In genomic region chr12:219891-220352, GRCh38 we compare ENCODE assay signal across 8 cellular contexts. TPM values are rescaled to one million over a fixed set of nuclear protein-coding genes. Genes with fewer than 3 reads are reported as not detected.
A peak's percentile ranks its signal among the peaks of the same experiment; 100 is the strongest.
DNase-seq lines count a peak whose midpoint lies in the region; ATAC-seq, FAIRE-seq and TF ChIP-seq lines count a peak whose summit lies in the region.

No MANE protein-coding gene starts in this region.

- H3K27me3 Mint-ChIP-seq in HFFc6 (ENCODE audit: insufficient read depth), result peaks cover 53% of the 10 kb centered on the region
- H3K27me3 Mint-ChIP-seq in activated CD4-positive, alpha-beta T cell treated with anti-CD3 and anti-CD28 coated beads, Interleukin-2, amount 10 ng/mL, durations not matched to agents 24 days and 14 days, result peaks cover 2% of the 10 kb centered on the region

- POLR2A ChIA-PET in endothelial cell of umbilical vein (lab: Charles Lee), result no interaction called here

- H3K36me3 ChIP-seq in endothelial cell of umbilical vein (ENCODE audit: control insufficient read depth in 2 of 2, extremely low read depth in 1 of 2, insufficient read depth in 2 of 2, low read length in 2 of 2) (no peaks in the 10 kb centered on the region), mucosa of descending colon (ENCODE audit: low read depth) (no peaks in the 10 kb centered on the region)

- no peak overlapping the region for H2AFZ ChIP-seq in endothelial cell of umbilical vein (ENCODE audit: low read depth, low read length)

- TF ChIP-seq POLR2A in endothelial cell of umbilical vein (IDR thresholded peaks at IDR 0.05; ENCODE audit: low read depth, low read length), result no peak

- no peaks in the 10 kb centered on the region for H3K36me3 Mint-ChIP-seq in HFFc6 (ENCODE audit: low read depth)
- no peaks in the 10 kb centered on the region for H3K36me3 Mint-ChIP-seq in activated CD4-positive, alpha-beta T cell treated with anti-CD3 and anti-CD28 coated beads, Interleukin-2, amount 10 ng/mL, durations not matched to agents 24 days and 14 days (ENCODE audit: low read depth)

- H3K9me3 ChIP-seq in endothelial cell of umbilical vein (replicated peaks; ENCODE audit: control insufficient read depth, insufficient read depth, low read length), result no peaks in the 10 kb centered on the region
- H3K9me3 ChIP-seq in mucosa of descending colon, result no peaks in the 10 kb centered on the region

- H3K27me3 ChIP-seq in endothelial cell of umbilical vein (ENCODE audit: control insufficient read depth in 2 of 2, insufficient read depth in 2 of 2, low read length in 2 of 2), result no peaks in the 10 kb centered on the region

- H3K4me1 ChIP-seq in endothelial cell of umbilical vein (ENCODE audit: control insufficient read depth, extremely low read depth, insufficient read depth, low read length) (no peaks in the 10 kb centered on the region), mucosa of descending colon (ENCODE audit: low read depth) (no peaks in the 10 kb centered on the region)

- BruUV-seq in endothelial cell of umbilical vein (replicated peaks; lab: Mats Ljungman, UMichigan), result no TSS peak

- no peak overlapping the region for H3K9ac ChIP-seq in endothelial cell of umbilical vein (replicated peaks; ENCODE audit: extremely low read depth, insufficient read depth, low read length)

- dilution Hi-C loops in endothelial cell of umbilical vein (cut with MboI; ENCODE audit: extremely low pct_ligation_motif_present, low sequenced_read_pairs), result no loop called here

- no peaks in the 10 kb centered on the region for H3K79me2 ChIP-seq in endothelial cell of umbilical vein (ENCODE audit: control insufficient read depth, insufficient read depth, low read length)

- FAIRE-seq in endothelial cell of umbilical vein (lab: Jason Lieb, UNC), result no peak

- no peak overlapping the region for H3K4me2 ChIP-seq in endothelial cell of umbilical vein (ENCODE audit: insufficient read depth, low read length)

- no peak overlapping the region for H3K27ac ChIP-seq in endothelial cell of umbilical vein (ENCODE audit: insufficient read depth, low read depth, low read length)

- no peak overlapping the region for H3K27ac Mint-ChIP-seq in HFFc6
- H3K27ac Mint-ChIP-seq in activated CD4-positive, alpha-beta T cell treated with anti-CD3 and anti-CD28 coated beads, Interleukin-2, amount 10 ng/mL, durations not matched to agents 24 days and 14 days, result no peak overlapping the region

- no peaks in the 10 kb centered on the region for H3K4me1 Mint-ChIP-seq in HFFc6 (ENCODE audit: low read depth)
- no peaks in the 10 kb centered on the region for H3K4me1 Mint-ChIP-seq in activated CD4-positive, alpha-beta T cell treated with anti-CD3 and anti-CD28 coated beads, Interleukin-2, amount 10 ng/mL, durations not matched to agents 24 days and 14 days

- no peak overlapping the region for H3K4me3 Mint-ChIP-seq in HFFc6
- no peak overlapping the region for H3K4me3 Mint-ChIP-seq in activated CD4-positive, alpha-beta T cell treated with anti-CD3 and anti-CD28 coated beads, Interleukin-2, amount 10 ng/mL, durations not matched to agents 24 days and 14 days

- peak; percentile 97 for ATAC-seq in mucosa of descending colon

- H4K20me1 ChIP-seq in endothelial cell of umbilical vein (replicated peaks; ENCODE audit: control insufficient read depth, extremely low read depth, insufficient read depth, low read length), result no peaks in the 10 kb centered on the region

- peak; percentile 92 for TF ChIP-seq CTCF in HFFc6 (IDR thresholded peaks at IDR 0.05)
- peak; percentile 50 to 63 for TF ChIP-seq CTCF in endothelial cell of umbilical vein (IDR thresholded peaks at IDR 0.05; ENCODE audit: extremely low read depth in 1 of 2, insufficient read depth in 1 of 2, low read depth in 1 of 2, low read length in 2 of 2)
- peak; percentile 62 for TF ChIP-seq CTCF in mucosa of descending colon (IDR thresholded peaks at IDR 0.05)

- H3K9me1 ChIP-seq in endothelial cell of umbilical vein (replicated peaks; ENCODE audit: control insufficient read depth, extremely low read depth, insufficient read depth, low read length), result no peaks in the 10 kb centered on the region

- CTCF ChIA-PET in endothelial cell of umbilical vein (lab: Charles Lee), result interaction anchor here (1.0 to 2.1 kb wide), 2 partner anchors 8 to 14 kb away, joined by 3 to 5 read pairs; no protein-coding TSS in a partner anchor

- intact Hi-C loops in activated CD4-positive, alpha-beta T cell treated with anti-CD3 and anti-CD28 coated beads, Interleukin-2, amount 10 ng/mL, durations not matched to agents 24 days and 14 days (cut with micrococcal nuclease), result no loop called here
- intact Hi-C loops in endothelial cell of umbilical vein (cut with micrococcal nuclease) (no loop called here), mucosa of descending colon (cut with DNase I, micrococcal nuclease) (no loop called here)

- peak; percentile 89 for DNase-seq in Daoy (ENCODE audit: low read depth)
- DNase-seq in HFFc6, result peak; percentile 64
- peak; percentile 58 for DNase-seq in NCI-H345 (lab: John Stamatoyannopoulos, UW)
- peak; percentile 86 for DNase-seq in activated CD4-positive, alpha-beta T cell treated with anti-CD3 and anti-CD28 coated beads, Interleukin-2, amount 10 ng/mL, durations not matched to agents 24 days and 14 days
- DNase-seq in endothelial cell of umbilical vein (ENCODE audit: low read depth, low spot score), result peak; percentile 16
- peak; percentile 74 to 81 (median 81) for DNase-seq in mucosa of descending colon
- peak; percentile 79 for DNase-seq in superior temporal gyrus (ENCODE audit: extremely low spot score)
- no peak for DNase-seq in cerebellar nuclear complex (lab: John Stamatoyannopoulos, UW)

- H3K4me3 ChIP-seq in endothelial cell of umbilical vein (replicated peaks in 1 of 3; ENCODE audit: insufficient read depth in 1 of 3, low read depth in 1 of 3, low read length in 3 of 3) (no peak overlapping the region), mucosa of descending colon (no peak overlapping the region)

- no peaks in the 10 kb centered on the region for H3K9me3 Mint-ChIP-seq in HFFc6
- no peaks in the 10 kb centered on the region for H3K9me3 Mint-ChIP-seq in activated CD4-positive, alpha-beta T cell treated with anti-CD3 and anti-CD28 coated beads, Interleukin-2, amount 10 ng/mL, durations not matched to agents 24 days and 14 days

TF ChIP-seq in endothelial cell of umbilical vein, 7 proteins besides CTCF, POLR2A, EP300 and RAD21:
- TF ChIP-seq JUN (IDR thresholded peaks at IDR 0.05; ENCODE audit: borderline replicate concordance, insufficient read depth, insufficient read length, low read depth) (no peak), MAX (IDR thresholded peaks at IDR 0.05; ENCODE audit: insufficient read depth, insufficient read length) (no peak), FOS (IDR thresholded peaks at IDR 0.05; ENCODE audit: borderline replicate concordance, insufficient read depth, low read length) (no peak), MYC (IDR thresholded peaks at IDR 0.05; ENCODE audit: low read depth, low read length) (no peak), GATA2 (IDR thresholded peaks at IDR 0.05; ENCODE audit: insufficient read depth, insufficient read length, low read depth, low read length) (no peak), EZH2 (IDR thresholded peaks at IDR 0.05; ENCODE audit: borderline replicate concordance, low read depth, low read length, severe bottlenecking) (no peak), POLR2AphosphoS5 (IDR thresholded peaks at IDR 0.05; ENCODE audit: insufficient read depth, low read depth, low read length) (no peak)

RNA-seq across cellular contexts. Expression of gene SLC6A12, which starts 6.0 kb away (rescaled TPM):
- 0.57 and 3.4 TPM in 2 replicates for total RNA-seq in Daoy (2014; rRNA removed; shearing (Covaris generic))
- total RNA-seq in HFFc6 (2021; fragmentation: NEBNext Ultra II Directional; extraction: Animal tissue kit (Norgen Biotek cat#: 25700)), result not detected
- not detected in 2 replicates for total RNA-seq in activated CD4-positive, alpha-beta T cell treated with anti-CD3 and anti-CD28 coated beads, Interleukin-2, amount 10 ng/mL, durations not matched to agents 24 days and 14 days
- total RNA-seq in endothelial cell of umbilical vein (not detected in 2 replicates), mucosa of descending colon (1 to 10 TPM in 2 of 3 donors, not detected in 1; 1.3 to 5.1 TPM)
- not detected in 2 replicates for polyA plus RNA-seq in endothelial cell of umbilical vein
- not detected in 2 replicates for polyA plus RNA-seq in endothelial cell of umbilical vein (2011; cell fraction: cytosol; rRNA removed)
- polyA plus RNA-seq in endothelial cell of umbilical vein (2011; cell fraction: nucleus; rRNA removed), result 0.06 TPM in 1 of 2 replicates, not detected in the other
- polyA plus RNA-seq in endothelial cell of umbilical vein (2012), result not detected in 2 replicates
- not detected in 2 replicates for polyA minus RNA-seq in endothelial cell of umbilical vein
- polyA minus RNA-seq in endothelial cell of umbilical vein (2011; cell fraction: cytosol; rRNA and poly(A)+ RNA removed), result not detected
- not detected in 2 replicates for polyA minus RNA-seq in endothelial cell of umbilical vein (2011; cell fraction: nucleus; rRNA and poly(A)+ RNA removed)

RNA-seq across cellular contexts. Expression of gene SLC6A13, which starts 42.7 kb away (rescaled TPM):
- not detected in 2 replicates for total RNA-seq in Daoy (2014; rRNA removed; shearing (Covaris generic))
- not detected for total RNA-seq in HFFc6 (2021; fragmentation: NEBNext Ultra II Directional; extraction: Animal tissue kit (Norgen Biotek cat#: 25700))
- total RNA-seq in activated CD4-positive, alpha-beta T cell treated with anti-CD3 and anti-CD28 coated beads, Interleukin-2, amount 10 ng/mL, durations not matched to agents 24 days and 14 days, result not detected in 2 replicates
- not detected in 2 replicates for total RNA-seq in endothelial cell of umbilical vein
- 0.14 TPM in 1 of 2 replicates, not detected in the other for polyA plus RNA-seq in endothelial cell of umbilical vein
- not detected in 2 replicates for polyA plus RNA-seq in endothelial cell of umbilical vein (2011; cell fraction: cytosol; rRNA removed)
- 0.59 and 0.65 TPM in 2 replicates for polyA plus RNA-seq in endothelial cell of umbilical vein (2011; cell fraction: nucleus; rRNA removed)
- polyA plus RNA-seq in endothelial cell of umbilical vein (2012), result not detected in 2 replicates
- polyA minus RNA-seq in endothelial cell of umbilical vein, result 0.34 TPM in 1 of 2 replicates, not detected in the other
- polyA minus RNA-seq in endothelial cell of umbilical vein (2011; cell fraction: cytosol; rRNA and poly(A)+ RNA removed), result not detected
- 0.53 and 1.1 TPM in 2 replicates for polyA minus RNA-seq in endothelial cell of umbilical vein (2011; cell fraction: nucleus; rRNA and poly(A)+ RNA removed)
- total RNA-seq in mucosa of descending colon, result not detected

Comparison
In these comparisons a context has a peak if more than half of its experiments do, and no peak if none do; other contexts are left out.
1. DNase-seq: peak in Daoy (single experiment), HFFc6 (single experiment), NCI-H345 (single experiment), activated CD4-positive, alpha-beta T cell treated with anti-CD3 and anti-CD28 coated beads, Interleukin-2, amount 10 ng/mL, durations not matched to agents 24 days and 14 days (single experiment), endothelial cell of umbilical vein (single experiment), mucosa of descending colon (3 of 3) and superior temporal gyrus (single experiment); none in cerebellar nuclear complex (0 of 2).
2. Peak in every context shown above with its lines, with median percentiles within 50 percentile points of each other: CTCF ChIP-seq.